Comparison of ENCODE assay signal across 1 cellular context in the genomic region with DNA sequence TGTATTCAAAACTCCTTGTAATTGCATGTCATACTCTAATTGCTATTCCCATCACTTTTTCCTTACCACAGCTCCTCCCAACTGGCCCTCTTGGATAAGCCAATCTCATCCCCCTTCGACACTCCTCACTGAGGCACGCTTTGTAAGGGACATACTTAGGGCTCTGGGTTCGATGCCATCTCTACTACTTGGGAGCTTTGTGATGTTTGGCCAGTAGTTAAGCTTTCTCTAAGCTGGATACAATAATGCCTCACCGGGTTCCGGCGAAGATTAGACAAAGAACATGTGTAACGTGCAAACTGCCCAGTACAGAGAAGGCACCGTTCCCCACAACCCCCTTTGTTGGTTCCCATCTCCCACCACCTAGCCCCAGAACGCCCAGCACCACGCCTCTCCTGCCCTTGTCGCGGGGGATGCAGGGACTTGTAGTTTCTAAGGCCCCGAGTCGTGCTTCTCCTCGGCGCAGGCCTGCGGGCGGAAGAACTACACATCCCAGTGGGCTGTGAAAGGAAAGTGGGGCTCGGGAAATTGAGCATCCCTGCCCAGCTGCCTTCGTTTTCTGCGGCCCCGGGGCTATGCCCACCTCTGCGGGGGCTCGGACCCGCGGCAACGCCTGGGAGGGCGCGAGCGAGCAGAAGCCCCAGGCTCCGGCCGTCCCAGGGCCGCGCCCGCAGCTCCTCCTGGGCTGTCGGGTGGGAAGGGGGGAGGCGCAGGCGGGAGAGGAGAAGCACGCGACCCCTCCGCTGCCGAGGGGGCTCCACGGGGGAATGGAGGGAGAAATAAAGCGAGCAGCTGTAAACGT.
TF ChIP-seq lines count a peak whose summit lies in the region.

No MANE protein-coding gene starts in this region.

TF ChIP-seq in K562, 482 proteins besides CTCF, POLR2A, EP300 and RAD21 (continued from another document and continues in another):
- TF ChIP-seq, protein P1, sequence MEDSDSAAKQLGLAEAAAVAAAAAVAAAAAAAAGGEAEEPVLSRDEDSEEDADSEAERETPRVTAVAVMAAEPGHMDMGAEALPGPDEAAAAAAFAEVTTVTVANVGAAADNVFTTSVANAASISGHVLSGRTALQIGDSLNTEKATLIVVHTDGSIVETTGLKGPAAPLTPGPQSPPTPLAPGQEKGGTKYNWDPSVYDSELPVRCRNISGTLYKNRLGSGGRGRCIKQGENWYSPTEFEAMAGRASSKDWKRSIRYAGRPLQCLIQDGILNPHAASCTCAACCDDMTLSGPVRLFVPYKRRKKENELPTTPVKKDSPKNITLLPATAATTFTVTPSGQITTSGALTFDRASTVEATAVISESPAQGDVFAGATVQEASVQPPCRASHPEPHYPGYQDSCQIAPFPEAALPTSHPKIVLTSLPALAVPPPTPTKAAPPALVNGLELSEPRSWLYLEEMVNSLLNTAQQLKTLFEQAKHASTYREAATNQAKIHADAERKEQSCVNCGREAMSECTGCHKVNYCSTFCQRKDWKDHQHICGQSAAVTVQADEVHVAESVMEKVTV (CRISPR knock-in tag; IDR thresholded peaks at IDR 0.05) = 0 out of 2 replicates have a peak, but pooled peaks have one; percentile 9
- TF ChIP-seq CBX2 (IDR thresholded peaks at IDR 0.05; ENCODE audit: insufficient read depth, low read length, poor library complexity, severe bottlenecking) = no peak
- TF ChIP-seq, protein P2, sequence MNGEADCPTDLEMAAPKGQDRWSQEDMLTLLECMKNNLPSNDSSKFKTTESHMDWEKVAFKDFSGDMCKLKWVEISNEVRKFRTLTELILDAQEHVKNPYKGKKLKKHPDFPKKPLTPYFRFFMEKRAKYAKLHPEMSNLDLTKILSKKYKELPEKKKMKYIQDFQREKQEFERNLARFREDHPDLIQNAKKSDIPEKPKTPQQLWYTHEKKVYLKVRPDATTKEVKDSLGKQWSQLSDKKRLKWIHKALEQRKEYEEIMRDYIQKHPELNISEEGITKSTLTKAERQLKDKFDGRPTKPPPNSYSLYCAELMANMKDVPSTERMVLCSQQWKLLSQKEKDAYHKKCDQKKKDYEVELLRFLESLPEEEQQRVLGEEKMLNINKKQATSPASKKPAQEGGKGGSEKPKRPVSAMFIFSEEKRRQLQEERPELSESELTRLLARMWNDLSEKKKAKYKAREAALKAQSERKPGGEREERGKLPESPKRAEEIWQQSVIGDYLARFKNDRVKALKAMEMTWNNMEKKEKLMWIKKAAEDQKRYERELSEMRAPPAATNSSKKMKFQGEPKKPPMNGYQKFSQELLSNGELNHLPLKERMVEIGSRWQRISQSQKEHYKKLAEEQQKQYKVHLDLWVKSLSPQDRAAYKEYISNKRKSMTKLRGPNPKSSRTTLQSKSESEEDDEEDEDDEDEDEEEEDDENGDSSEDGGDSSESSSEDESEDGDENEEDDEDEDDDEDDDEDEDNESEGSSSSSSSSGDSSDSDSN (IDR thresholded peaks at IDR 0.05; ENCODE audit: borderline replicate concordance in 1 of 2, low read depth in 2 of 2, low read length in 2 of 2) = peak in 1 of 2 experiments; percentile 50; a peak in 1 of 4 replicates
- peak; percentile 73; the same call in 1 of the 2 replicates for TF ChIP-seq POLR2AphosphoS2 (IDR thresholded peaks at IDR 0.05; ENCODE audit: low read length)
- no peak for TF ChIP-seq HDGF (IDR thresholded peaks at IDR 0.05)
- no peak for TF ChIP-seq SREBF1 (IDR thresholded peaks at IDR 0.05; ENCODE audit: borderline replicate concordance, low read depth, low read length)
- TF ChIP-seq RBBP5 (IDR thresholded peaks at IDR 0.05; ENCODE audit: borderline replicate concordance, insufficient read depth, low read length, poor library complexity, severe bottlenecking) = peak; percentile 96
- TF ChIP-seq PHF8 (IDR thresholded peaks at IDR 0.05; ENCODE audit: borderline replicate concordance, low read length) = no peak
- TF ChIP-seq TAL1 (IDR thresholded peaks at IDR 0.05) = no peak
- TF ChIP-seq, protein P3, sequence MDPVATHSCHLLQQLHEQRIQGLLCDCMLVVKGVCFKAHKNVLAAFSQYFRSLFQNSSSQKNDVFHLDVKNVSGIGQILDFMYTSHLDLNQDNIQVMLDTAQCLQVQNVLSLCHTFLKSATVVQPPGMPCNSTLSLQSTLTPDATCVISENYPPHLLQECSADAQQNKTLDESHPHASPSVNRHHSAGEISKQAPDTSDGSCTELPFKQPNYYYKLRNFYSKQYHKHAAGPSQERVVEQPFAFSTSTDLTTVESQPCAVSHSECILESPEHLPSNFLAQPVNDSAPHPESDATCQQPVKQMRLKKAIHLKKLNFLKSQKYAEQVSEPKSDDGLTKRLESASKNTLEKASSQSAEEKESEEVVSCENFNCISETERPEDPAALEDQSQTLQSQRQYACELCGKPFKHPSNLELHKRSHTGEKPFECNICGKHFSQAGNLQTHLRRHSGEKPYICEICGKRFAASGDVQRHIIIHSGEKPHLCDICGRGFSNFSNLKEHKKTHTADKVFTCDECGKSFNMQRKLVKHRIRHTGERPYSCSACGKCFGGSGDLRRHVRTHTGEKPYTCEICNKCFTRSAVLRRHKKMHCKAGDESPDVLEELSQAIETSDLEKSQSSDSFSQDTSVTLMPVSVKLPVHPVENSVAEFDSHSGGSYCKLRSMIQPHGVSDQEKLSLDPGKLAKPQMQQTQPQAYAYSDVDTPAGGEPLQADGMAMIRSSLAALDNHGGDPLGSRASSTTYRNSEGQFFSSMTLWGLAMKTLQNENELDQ (CRISPR knock-in tag; IDR thresholded peaks at IDR 0.05; ENCODE audit: borderline replicate concordance) = no peak
- 0 out of 2 replicates have a peak, but pooled peaks have one; percentile 33 for TF ChIP-seq MYNN (IDR thresholded peaks at IDR 0.05)
- no peak for TF ChIP-seq MYNN (CRISPR knock-in tag; IDR thresholded peaks at IDR 0.05)
- 0 out of 2 replicates have a peak, but pooled peaks have one; percentile 37 for TF ChIP-seq KDM2B (CRISPR knock-in tag; IDR thresholded peaks at IDR 0.05)
- TF ChIP-seq ZC3H8 (IDR thresholded peaks at IDR 0.05) = no peak
- no peak for TF ChIP-seq ZNF785 (CRISPR knock-in tag; IDR thresholded peaks at IDR 0.05)
- TF ChIP-seq, protein P4, sequence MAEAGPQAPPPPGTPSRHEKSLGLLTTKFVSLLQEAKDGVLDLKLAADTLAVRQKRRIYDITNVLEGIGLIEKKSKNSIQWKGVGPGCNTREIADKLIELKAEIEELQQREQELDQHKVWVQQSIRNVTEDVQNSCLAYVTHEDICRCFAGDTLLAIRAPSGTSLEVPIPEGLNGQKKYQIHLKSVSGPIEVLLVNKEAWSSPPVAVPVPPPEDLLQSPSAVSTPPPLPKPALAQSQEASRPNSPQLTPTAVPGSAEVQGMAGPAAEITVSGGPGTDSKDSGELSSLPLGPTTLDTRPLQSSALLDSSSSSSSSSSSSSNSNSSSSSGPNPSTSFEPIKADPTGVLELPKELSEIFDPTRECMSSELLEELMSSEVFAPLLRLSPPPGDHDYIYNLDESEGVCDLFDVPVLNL (CRISPR knock-in tag; IDR thresholded peaks at IDR 0.05; ENCODE audit: low read depth) = no peak
- TF ChIP-seq PHF21A (IDR thresholded peaks at IDR 0.05; ENCODE audit: borderline replicate concordance, low read depth) = no peak; the same call in 1 of the 2 replicates
- TF ChIP-seq CHCHD3 (CRISPR knock-in tag; IDR thresholded peaks at IDR 0.05) = no peak
- TF ChIP-seq, protein P5, sequence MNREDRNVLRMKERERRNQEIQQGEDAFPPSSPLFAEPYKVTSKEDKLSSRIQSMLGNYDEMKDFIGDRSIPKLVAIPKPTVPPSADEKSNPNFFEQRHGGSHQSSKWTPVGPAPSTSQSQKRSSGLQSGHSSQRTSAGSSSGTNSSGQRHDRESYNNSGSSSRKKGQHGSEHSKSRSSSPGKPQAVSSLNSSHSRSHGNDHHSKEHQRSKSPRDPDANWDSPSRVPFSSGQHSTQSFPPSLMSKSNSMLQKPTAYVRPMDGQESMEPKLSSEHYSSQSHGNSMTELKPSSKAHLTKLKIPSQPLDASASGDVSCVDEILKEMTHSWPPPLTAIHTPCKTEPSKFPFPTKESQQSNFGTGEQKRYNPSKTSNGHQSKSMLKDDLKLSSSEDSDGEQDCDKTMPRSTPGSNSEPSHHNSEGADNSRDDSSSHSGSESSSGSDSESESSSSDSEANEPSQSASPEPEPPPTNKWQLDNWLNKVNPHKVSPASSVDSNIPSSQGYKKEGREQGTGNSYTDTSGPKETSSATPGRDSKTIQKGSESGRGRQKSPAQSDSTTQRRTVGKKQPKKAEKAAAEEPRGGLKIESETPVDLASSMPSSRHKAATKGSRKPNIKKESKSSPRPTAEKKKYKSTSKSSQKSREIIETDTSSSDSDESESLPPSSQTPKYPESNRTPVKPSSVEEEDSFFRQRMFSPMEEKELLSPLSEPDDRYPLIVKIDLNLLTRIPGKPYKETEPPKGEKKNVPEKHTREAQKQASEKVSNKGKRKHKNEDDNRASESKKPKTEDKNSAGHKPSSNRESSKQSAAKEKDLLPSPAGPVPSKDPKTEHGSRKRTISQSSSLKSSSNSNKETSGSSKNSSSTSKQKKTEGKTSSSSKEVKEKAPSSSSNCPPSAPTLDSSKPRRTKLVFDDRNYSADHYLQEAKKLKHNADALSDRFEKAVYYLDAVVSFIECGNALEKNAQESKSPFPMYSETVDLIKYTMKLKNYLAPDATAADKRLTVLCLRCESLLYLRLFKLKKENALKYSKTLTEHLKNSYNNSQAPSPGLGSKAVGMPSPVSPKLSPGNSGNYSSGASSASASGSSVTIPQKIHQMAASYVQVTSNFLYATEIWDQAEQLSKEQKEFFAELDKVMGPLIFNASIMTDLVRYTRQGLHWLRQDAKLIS (CRISPR knock-in tag; IDR thresholded peaks at IDR 0.05) = no peak
- no peak for TF ChIP-seq SMAD1 (IDR thresholded peaks at IDR 0.05; ENCODE audit: low read depth, low read length, partially characterized antibody)
- no peak for TF ChIP-seq ZKSCAN8 (CRISPR knock-in tag; IDR thresholded peaks at IDR 0.05)
- no peak for TF ChIP-seq PURB (CRISPR knock-in tag; IDR thresholded peaks at IDR 0.05; ENCODE audit: low read depth)
- no peak for TF ChIP-seq ZNF830 (CRISPR knock-in tag; IDR thresholded peaks at IDR 0.05)
- no peak for TF ChIP-seq NFXL1 (CRISPR knock-in tag; IDR thresholded peaks at IDR 0.05)
- no peak for TF ChIP-seq RBM34 (IDR thresholded peaks at IDR 0.05; ENCODE audit: borderline replicate concordance, insufficient read depth, low read length)
- TF ChIP-seq FUS (optimal IDR thresholded peaks at IDR 0.05; ENCODE audit: low read depth, low read length) = no peak
- no peak for TF ChIP-seq ZC3H4 (CRISPR knock-in tag; IDR thresholded peaks at IDR 0.05; ENCODE audit: borderline replicate concordance)
- TF ChIP-seq, protein P6, sequence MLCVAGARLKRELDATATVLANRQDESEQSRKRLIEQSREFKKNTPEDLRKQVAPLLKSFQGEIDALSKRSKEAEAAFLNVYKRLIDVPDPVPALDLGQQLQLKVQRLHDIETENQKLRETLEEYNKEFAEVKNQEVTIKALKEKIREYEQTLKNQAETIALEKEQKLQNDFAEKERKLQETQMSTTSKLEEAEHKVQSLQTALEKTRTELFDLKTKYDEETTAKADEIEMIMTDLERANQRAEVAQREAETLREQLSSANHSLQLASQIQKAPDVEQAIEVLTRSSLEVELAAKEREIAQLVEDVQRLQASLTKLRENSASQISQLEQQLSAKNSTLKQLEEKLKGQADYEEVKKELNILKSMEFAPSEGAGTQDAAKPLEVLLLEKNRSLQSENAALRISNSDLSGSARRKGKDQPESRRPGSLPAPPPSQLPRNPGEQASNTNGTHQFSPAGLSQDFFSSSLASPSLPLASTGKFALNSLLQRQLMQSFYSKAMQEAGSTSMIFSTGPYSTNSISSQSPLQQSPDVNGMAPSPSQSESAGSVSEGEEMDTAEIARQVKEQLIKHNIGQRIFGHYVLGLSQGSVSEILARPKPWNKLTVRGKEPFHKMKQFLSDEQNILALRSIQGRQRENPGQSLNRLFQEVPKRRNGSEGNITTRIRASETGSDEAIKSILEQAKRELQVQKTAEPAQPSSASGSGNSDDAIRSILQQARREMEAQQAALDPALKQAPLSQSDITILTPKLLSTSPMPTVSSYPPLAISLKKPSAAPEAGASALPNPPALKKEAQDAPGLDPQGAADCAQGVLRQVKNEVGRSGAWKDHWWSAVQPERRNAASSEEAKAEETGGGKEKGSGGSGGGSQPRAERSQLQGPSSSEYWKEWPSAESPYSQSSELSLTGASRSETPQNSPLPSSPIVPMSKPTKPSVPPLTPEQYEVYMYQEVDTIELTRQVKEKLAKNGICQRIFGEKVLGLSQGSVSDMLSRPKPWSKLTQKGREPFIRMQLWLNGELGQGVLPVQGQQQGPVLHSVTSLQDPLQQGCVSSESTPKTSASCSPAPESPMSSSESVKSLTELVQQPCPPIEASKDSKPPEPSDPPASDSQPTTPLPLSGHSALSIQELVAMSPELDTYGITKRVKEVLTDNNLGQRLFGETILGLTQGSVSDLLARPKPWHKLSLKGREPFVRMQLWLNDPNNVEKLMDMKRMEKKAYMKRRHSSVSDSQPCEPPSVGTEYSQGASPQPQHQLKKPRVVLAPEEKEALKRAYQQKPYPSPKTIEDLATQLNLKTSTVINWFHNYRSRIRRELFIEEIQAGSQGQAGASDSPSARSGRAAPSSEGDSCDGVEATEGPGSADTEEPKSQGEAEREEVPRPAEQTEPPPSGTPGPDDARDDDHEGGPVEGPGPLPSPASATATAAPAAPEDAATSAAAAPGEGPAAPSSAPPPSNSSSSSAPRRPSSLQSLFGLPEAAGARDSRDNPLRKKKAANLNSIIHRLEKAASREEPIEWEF (CRISPR knock-in tag; IDR thresholded peaks at IDR 0.05) = no peak
- TF ChIP-seq, protein P7, sequence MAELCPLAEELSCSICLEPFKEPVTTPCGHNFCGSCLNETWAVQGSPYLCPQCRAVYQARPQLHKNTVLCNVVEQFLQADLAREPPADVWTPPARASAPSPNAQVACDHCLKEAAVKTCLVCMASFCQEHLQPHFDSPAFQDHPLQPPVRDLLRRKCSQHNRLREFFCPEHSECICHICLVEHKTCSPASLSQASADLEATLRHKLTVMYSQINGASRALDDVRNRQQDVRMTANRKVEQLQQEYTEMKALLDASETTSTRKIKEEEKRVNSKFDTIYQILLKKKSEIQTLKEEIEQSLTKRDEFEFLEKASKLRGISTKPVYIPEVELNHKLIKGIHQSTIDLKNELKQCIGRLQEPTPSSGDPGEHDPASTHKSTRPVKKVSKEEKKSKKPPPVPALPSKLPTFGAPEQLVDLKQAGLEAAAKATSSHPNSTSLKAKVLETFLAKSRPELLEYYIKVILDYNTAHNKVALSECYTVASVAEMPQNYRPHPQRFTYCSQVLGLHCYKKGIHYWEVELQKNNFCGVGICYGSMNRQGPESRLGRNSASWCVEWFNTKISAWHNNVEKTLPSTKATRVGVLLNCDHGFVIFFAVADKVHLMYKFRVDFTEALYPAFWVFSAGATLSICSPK (IDR thresholded peaks at IDR 0.05; ENCODE audit: borderline replicate concordance) = no peak
- TF ChIP-seq, protein P8, sequence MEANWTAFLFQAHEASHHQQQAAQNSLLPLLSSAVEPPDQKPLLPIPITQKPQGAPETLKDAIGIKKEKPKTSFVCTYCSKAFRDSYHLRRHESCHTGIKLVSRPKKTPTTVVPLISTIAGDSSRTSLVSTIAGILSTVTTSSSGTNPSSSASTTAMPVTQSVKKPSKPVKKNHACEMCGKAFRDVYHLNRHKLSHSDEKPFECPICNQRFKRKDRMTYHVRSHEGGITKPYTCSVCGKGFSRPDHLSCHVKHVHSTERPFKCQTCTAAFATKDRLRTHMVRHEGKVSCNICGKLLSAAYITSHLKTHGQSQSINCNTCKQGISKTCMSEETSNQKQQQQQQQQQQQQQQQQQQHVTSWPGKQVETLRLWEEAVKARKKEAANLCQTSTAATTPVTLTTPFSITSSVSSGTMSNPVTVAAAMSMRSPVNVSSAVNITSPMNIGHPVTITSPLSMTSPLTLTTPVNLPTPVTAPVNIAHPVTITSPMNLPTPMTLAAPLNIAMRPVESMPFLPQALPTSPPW (CRISPR knock-in tag; IDR thresholded peaks at IDR 0.05) = peak; percentile 77
